1 cellular context compared by ENCODE assay signal in genomic region chr18:34880882-34881852, GRCh38.
TF ChIP-seq lines count a peak whose summit lies in the region.

No MANE protein-coding gene starts in this region.

TF ChIP-seq in HCT116, 20 proteins besides CTCF, POLR2A, EP300 and RAD21 (continued from another document):
- TF ChIP-seq MAX (IDR thresholded peaks at IDR 0.05): no peak
- TF ChIP-seq CEBPB (IDR thresholded peaks at IDR 0.05; ENCODE audit: low read depth): no peak
- TF ChIP-seq REST (IDR thresholded peaks at IDR 0.05; ENCODE audit: low read depth): no peak
- no peak for TF ChIP-seq SP1 (IDR thresholded peaks at IDR 0.05; ENCODE audit: low read depth)
- TF ChIP-seq CBX3 (IDR thresholded peaks at IDR 0.05; ENCODE audit: low read depth): no peak
